Comparison of ENCODE assay signal across 24 cellular contexts in the genomic region with DNA sequence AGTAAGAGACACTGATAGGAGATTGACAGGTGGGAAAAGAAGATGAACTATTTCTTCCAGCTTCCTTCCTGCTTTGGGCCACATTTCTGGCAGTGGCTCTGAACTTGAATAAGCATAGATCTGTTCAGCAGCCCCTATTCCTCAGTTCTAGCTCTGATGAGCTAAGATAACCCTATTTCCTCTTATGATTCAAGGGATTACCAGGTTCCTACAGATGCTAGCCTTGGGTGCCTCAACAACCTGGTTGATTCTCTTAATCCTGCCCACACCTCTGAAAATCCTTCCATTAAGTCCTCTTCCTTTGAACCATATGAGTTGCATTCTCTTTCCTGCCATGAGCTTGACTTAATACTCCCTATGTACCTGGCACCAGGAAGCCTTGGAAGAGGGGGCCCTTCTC.
"Had no signal": no experiment of that assay in that cellular context is flagged by ENCODE, and none has a peak within 500 bp of the region (broad histone marks: within the 10 kb centered on the region; RNA-seq: fewer than 3 reads in every experiment).

No MANE protein-coding gene starts in this region.

- ATAC-seq: psoas muscle; right cardiac atrium; right lobe of liver; stimulated activated effector memory CD8-positive, alpha-beta T cell treated with anti-CD3 and anti-CD28 coated beads, Interleukin-12 subunit alpha, Interleukin-12 subunit beta, amount 100 ng/mL, for 72 hours; stimulated activated naive B cell treated with anti-CD40 and anti-IgM and Interleukin-4, amounts not matched to agents 10 μg/mL and 1 μg/mL and 100 μg/mL, for 72 hours had no signal

- H3K4me3 ChIP-seq: neural progenitor cell, ovary, psoas muscle, right lobe of liver, sigmoid colon, stomach, thoracic aorta, thyroid gland, tibial nerve, upper lobe of left lung, vagina had no signal

- H3K27me3 ChIP-seq: neural progenitor cell, ovary, right lobe of liver, sigmoid colon, stomach, thyroid gland, tibial nerve, upper lobe of left lung, vagina had no signal

- DNase-seq: occipital lobe; ovary; posterior cingulate gyrus; psoas muscle; right cardiac atrium; right lobe of liver; sigmoid colon; small intestine; stimulated activated CD4-positive, alpha-beta T cell treated with anti-CD3 and anti-CD28 coated beads, Interleukin-15, amount 100 ng/mL, for 24 hours; stimulated activated CD4-positive, alpha-beta T cell treated with anti-CD3 and anti-CD28 coated beads, Interleukin-2, amount 100 ng/mL, for 24 hours; stimulated activated CD4-positive, alpha-beta T cell treated with anti-CD3 and anti-CD28 coated beads, Interleukin-2, amount 100 ng/mL, for 48 hours; stimulated activated CD4-positive, alpha-beta T cell treated with anti-CD3 and anti-CD28 coated beads, Interleukin-4, amount 100 ng/mL, for 24 hours; stimulated activated naive B cell treated with anti-CD40 and anti-IgM and Interleukin-4, amounts not matched to agents 10 μg/mL and 1 μg/mL and 100 μg/mL, for 72 hours; stimulated activated naive CD4-positive, alpha-beta T cell treated with Interleukin-2 at 50 U/mL for 16 hours; stomach; thyroid gland; trophoblast cell; upper lobe of left lung had no signal

- H3K27ac ChIP-seq: neural progenitor cell, ovary, parathyroid adenoma, psoas muscle, right lobe of liver, sigmoid colon, stomach, thoracic aorta, thyroid gland, tibial nerve, upper lobe of left lung, vagina had no signal

- H3K9me3 ChIP-seq: ovary, psoas muscle, right lobe of liver, sigmoid colon, stomach, thoracic aorta, thyroid gland, tibial nerve, upper lobe of left lung, vagina had no signal

- H3K4me1 ChIP-seq: neural progenitor cell had no signal

- H3K36me3 ChIP-seq: neural progenitor cell, ovary, right lobe of liver, sigmoid colon, stomach, thoracic aorta, thyroid gland, tibial nerve, upper lobe of left lung, vagina had no signal
